Comparison of ENCODE assay signal across 7 cellular contexts in the genomic region with DNA sequence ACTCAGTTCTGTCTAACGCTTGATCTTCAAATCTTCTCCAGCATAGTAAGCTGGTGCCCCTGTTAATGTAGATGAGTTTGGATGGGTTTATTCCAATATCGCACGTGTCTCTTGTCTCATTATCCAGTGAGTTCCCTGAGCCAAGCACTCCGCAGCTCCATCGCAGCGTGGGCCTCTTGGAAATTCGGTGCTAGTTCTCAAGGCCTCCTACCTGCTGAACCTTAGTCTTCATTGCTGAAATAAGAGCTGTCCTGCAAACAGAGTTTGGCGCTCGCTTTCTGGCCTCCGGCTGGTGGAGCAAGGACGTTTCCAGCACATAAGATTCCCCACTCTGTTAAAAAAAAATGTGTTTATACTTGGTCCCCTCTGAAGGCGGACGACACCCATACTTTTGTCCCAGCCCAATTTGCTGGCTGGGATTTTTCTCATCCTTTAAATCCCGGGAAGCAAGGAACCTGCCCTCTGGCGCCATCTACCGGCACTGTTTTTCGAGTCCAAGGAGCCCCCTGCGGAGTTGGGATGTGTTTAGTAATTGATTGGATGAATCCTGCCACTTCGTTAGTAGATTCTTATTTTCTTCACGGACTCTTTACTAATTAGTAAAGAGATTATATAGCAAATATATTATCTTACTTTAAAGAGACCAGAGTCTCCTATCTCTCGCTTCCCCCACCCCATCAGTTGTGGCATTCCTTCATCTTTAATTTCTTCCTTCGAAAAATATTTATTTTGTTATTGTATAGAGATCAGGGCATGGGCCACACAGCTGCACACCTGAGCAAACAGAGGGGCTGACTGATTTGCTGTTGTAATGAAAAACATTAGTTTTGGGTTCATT. TPM values are rescaled to one million over a fixed set of nuclear protein-coding genes. Genes with fewer than 3 reads are reported as not detected.
DNase-seq lines count a peak whose midpoint lies in the region; ATAC-seq, FAIRE-seq and TF ChIP-seq lines count a peak whose summit lies in the region.

No MANE protein-coding gene starts in this region.

- H3K9me3 Mint-ChIP-seq in activated CD4-positive, alpha-beta T cell treated with anti-CD3 and anti-CD28 coated beads, Interleukin-2, amount 10 ng/mL, durations not matched to agents 7 days and 5 days, result no peaks in the 10 kb centered on the region
- H3K9me3 Mint-ChIP-seq in type B pancreatic cell, result no peaks in the 10 kb centered on the region

- no peak overlapping the region for H3K4ac ChIP-seq in mesendoderm (ENCODE audit: low read depth, low read length)

- H3K18ac ChIP-seq in mesendoderm (ENCODE audit: low read length), result no peak overlapping the region

- no peak overlapping the region for H4K8ac ChIP-seq in mesendoderm (ENCODE audit: low read depth, low read length)

- H3K27me3 ChIP-seq in endothelial cell of umbilical vein (ENCODE audit: control insufficient read depth in 2 of 2, insufficient read depth in 2 of 2, low read length in 2 of 2) (no peaks in the 10 kb centered on the region), mesendoderm (ENCODE audit: insufficient read depth, low read length, poor library complexity) (no peaks in the 10 kb centered on the region)

- intact Hi-C loops in endothelial cell of umbilical vein (cut with micrococcal nuclease), result loop anchor here (1.0 kb wide), 3 partner anchors 29 to 253 kb away; no protein-coding TSS in a partner anchor

- H3K79me1 ChIP-seq in mesendoderm (ENCODE audit: low read length), result no peaks in the 10 kb centered on the region

- peak; percentile 6 for FAIRE-seq in G401.6 (lab: Jason Lieb, UNC)
- FAIRE-seq in endothelial cell of umbilical vein (lab: Jason Lieb, UNC), result peak; percentile 37

- no peak overlapping the region for H3K27ac ChIP-seq in endothelial cell of umbilical vein (ENCODE audit: insufficient read depth, low read depth, low read length)
- no peak overlapping the region for H3K27ac ChIP-seq in mesendoderm (ENCODE audit: low read depth, low read length)

- H3K56ac ChIP-seq in mesendoderm (ENCODE audit: low read length), result no peak overlapping the region

- peaks cover 14% of the 10 kb centered on the region for H3K4me1 Mint-ChIP-seq in activated CD4-positive, alpha-beta T cell treated with anti-CD3 and anti-CD28 coated beads, Interleukin-2, amount 10 ng/mL, durations not matched to agents 7 days and 5 days
- H3K4me1 Mint-ChIP-seq in type B pancreatic cell (ENCODE audit: unreplicated experiment), result peaks cover 22% of the 10 kb centered on the region

- H3K4me3 ChIP-seq in endothelial cell of umbilical vein (replicated peaks in 1 of 3; ENCODE audit: insufficient read depth in 1 of 3, low read depth in 1 of 3, low read length in 3 of 3), result no peak overlapping the region
- H3K4me3 ChIP-seq in mesendoderm (ENCODE audit: low read length), result no peak overlapping the region

- no peaks in the 10 kb centered on the region for H3K36me3 Mint-ChIP-seq in activated CD4-positive, alpha-beta T cell treated with anti-CD3 and anti-CD28 coated beads, Interleukin-2, amount 10 ng/mL, durations not matched to agents 7 days and 5 days (ENCODE audit: low read depth)
- no peaks in the 10 kb centered on the region for H3K36me3 Mint-ChIP-seq in type B pancreatic cell

- H3K36me3 ChIP-seq in endothelial cell of umbilical vein (ENCODE audit: control insufficient read depth in 2 of 2, extremely low read depth in 1 of 2, insufficient read depth in 2 of 2, low read length in 2 of 2) (no peaks in the 10 kb centered on the region), mesendoderm (ENCODE audit: control insufficient read depth, insufficient read depth, low read length) (no peaks in the 10 kb centered on the region)

- dilution Hi-C loops in endothelial cell of umbilical vein (cut with MboI; ENCODE audit: extremely low pct_ligation_motif_present, low sequenced_read_pairs), result no loop called here

- TF ChIP-seq CTCF in endothelial cell of umbilical vein (IDR thresholded peaks at IDR 0.05; ENCODE audit: extremely low read depth in 1 of 2, insufficient read depth in 1 of 2, low read depth in 1 of 2, low read length in 2 of 2), result peak; percentile 71 to 81
- TF ChIP-seq CTCF in type B pancreatic cell (conservative IDR thresholded peaks at IDR 0.05), result peak; percentile 91

- no CpG with 5 or more reads among the region's 22 CpGs for WGBS in mesendoderm (ENCODE audit: extremely low coverage, insufficient coverage, low lambda C conversion rate)

- H4K20me1 ChIP-seq in endothelial cell of umbilical vein (replicated peaks; ENCODE audit: control insufficient read depth, extremely low read depth, insufficient read depth, low read length), result no peaks in the 10 kb centered on the region

- H2AK5ac ChIP-seq in mesendoderm (ENCODE audit: low read length), result no peak overlapping the region

- ATAC-seq in GM18520 (IDR thresholded peaks at IDR 0.05; ENCODE audit: unreplicated experiment), result no peak

- DNase-seq in NCI-H146 (lab: John Stamatoyannopoulos, UW) (peak; percentile 75), endothelial cell of umbilical vein (ENCODE audit: low read depth, low spot score) (peak; percentile 74), mesendoderm (peak; percentile 78), type B pancreatic cell (ENCODE audit: extremely low spot score, unreplicated experiment) (peak; percentile 78)
- DNase-seq in activated CD4-positive, alpha-beta T cell treated with anti-CD3 and anti-CD28 coated beads, Interleukin-2, amount 10 ng/mL, durations not matched to agents 7 days and 5 days, result peak; percentile 36

- no peak overlapping the region for H2BK120ac ChIP-seq in mesendoderm (ENCODE audit: low read depth, low read length)

- no peaks in the 10 kb centered on the region for H3K79me2 ChIP-seq in endothelial cell of umbilical vein (ENCODE audit: control insufficient read depth, insufficient read depth, low read length)
- H3K79me2 ChIP-seq in mesendoderm (ENCODE audit: control insufficient read depth, insufficient read depth, low read length), result no peaks in the 10 kb centered on the region

- no peak overlapping the region for H3K4me3 Mint-ChIP-seq in activated CD4-positive, alpha-beta T cell treated with anti-CD3 and anti-CD28 coated beads, Interleukin-2, amount 10 ng/mL, durations not matched to agents 7 days and 5 days
- H3K4me3 Mint-ChIP-seq in type B pancreatic cell, result no peak overlapping the region

- no peak overlapping the region for H3K27ac Mint-ChIP-seq in activated CD4-positive, alpha-beta T cell treated with anti-CD3 and anti-CD28 coated beads, Interleukin-2, amount 10 ng/mL, durations not matched to agents 7 days and 5 days
- no peak overlapping the region for H3K27ac Mint-ChIP-seq in type B pancreatic cell

- no peak for TF ChIP-seq POLR2A in endothelial cell of umbilical vein (IDR thresholded peaks at IDR 0.05; ENCODE audit: low read depth, low read length)

- H3K9me3 ChIP-seq in endothelial cell of umbilical vein (replicated peaks; ENCODE audit: control insufficient read depth, insufficient read depth, low read length), result no peaks in the 10 kb centered on the region

- no peak overlapping the region for H3K23ac ChIP-seq in mesendoderm (ENCODE audit: low read length)

- H3K9me1 ChIP-seq in endothelial cell of umbilical vein (replicated peaks; ENCODE audit: control insufficient read depth, extremely low read depth, insufficient read depth, low read length), result no peaks in the 10 kb centered on the region

- no peak overlapping the region for H3K4me2 ChIP-seq in endothelial cell of umbilical vein (ENCODE audit: insufficient read depth, low read length)
- no peak overlapping the region for H3K4me2 ChIP-seq in mesendoderm (ENCODE audit: low read length)

- H3K27me3 Mint-ChIP-seq in activated CD4-positive, alpha-beta T cell treated with anti-CD3 and anti-CD28 coated beads, Interleukin-2, amount 10 ng/mL, durations not matched to agents 7 days and 5 days, result peaks cover 10% of the 10 kb centered on the region
- no peaks in the 10 kb centered on the region for H3K27me3 Mint-ChIP-seq in type B pancreatic cell

- peaks cover 34% of the 10 kb centered on the region for H3K4me1 ChIP-seq in endothelial cell of umbilical vein (ENCODE audit: control insufficient read depth, extremely low read depth, insufficient read depth, low read length)
- H3K4me1 ChIP-seq in mesendoderm (ENCODE audit: control insufficient read depth, low read depth, low read length), result peaks cover 8% of the 10 kb centered on the region

- H3K9ac ChIP-seq in endothelial cell of umbilical vein (replicated peaks; ENCODE audit: extremely low read depth, insufficient read depth, low read length), result no peak overlapping the region
- H3K9ac ChIP-seq in mesendoderm (ENCODE audit: low read length), result no peak overlapping the region

- H2AFZ ChIP-seq in endothelial cell of umbilical vein (ENCODE audit: low read depth, low read length), result peak overlapping the region; percentile 8

- H2BK5ac ChIP-seq in mesendoderm (ENCODE audit: low read length), result no peak overlapping the region

- CTCF ChIA-PET in activated CD4-positive, alpha-beta T cell treated with anti-CD3 and anti-CD28 coated beads, Interleukin-2, amount 10 ng/mL, durations not matched to agents 7 days and 5 days (lab: Charles Lee), result no interaction called here
- CTCF ChIA-PET in endothelial cell of umbilical vein (lab: Charles Lee), result interaction anchor here (0.7 to 3.0 kb wide), 10 partner anchors 10 to 982 kb away, joined by 3 to 48 read pairs (median 4); no protein-coding TSS in a partner anchor

- no peak overlapping the region for H2BK15ac ChIP-seq in mesendoderm (replicated peaks; ENCODE audit: low read depth)

- H4K5ac ChIP-seq in mesendoderm (ENCODE audit: low read length), result no peak overlapping the region

- POLR2A ChIA-PET in activated CD4-positive, alpha-beta T cell treated with anti-CD3 and anti-CD28 coated beads, Interleukin-2, amount 10 ng/mL, durations not matched to agents 7 days and 5 days (lab: Charles Lee), result no interaction called here
- POLR2A ChIA-PET in endothelial cell of umbilical vein (lab: Charles Lee), result interaction anchor here (0.6 kb wide), 1 partner anchor 10 kb away, joined by 3 read pairs; no protein-coding TSS in a partner anchor

- BruUV-seq in endothelial cell of umbilical vein (replicated peaks; lab: Mats Ljungman, UMichigan), result no TSS peak

TF ChIP-seq in endothelial cell of umbilical vein, 7 proteins besides CTCF, POLR2A, EP300 and RAD21 (continues in another document):
- TF ChIP-seq JUN (IDR thresholded peaks at IDR 0.05; ENCODE audit: borderline replicate concordance, insufficient read depth, insufficient read length, low read depth), result no peak

RNA-seq across cellular contexts. Expression of a gene that starts 14.7 kb away (rescaled TPM):
- total RNA-seq in activated CD4-positive, alpha-beta T cell treated with anti-CD3 and anti-CD28 coated beads, Interleukin-2, amount 10 ng/mL, durations not matched to agents 7 days and 5 days, result 10 to 100 TPM; 30.1 to 35.6 TPM
- total RNA-seq in endothelial cell of umbilical vein (81.1 and 88.3 TPM in 2 replicates), type B pancreatic cell (ENCODE audit: low replicate concordance) (160 and 262 TPM in 2 replicates)
- 80.0 and 89.3 TPM in 2 replicates for polyA plus RNA-seq in endothelial cell of umbilical vein
- 57.8 and 84.1 TPM in 2 replicates for polyA plus RNA-seq in endothelial cell of umbilical vein (2011; cell fraction: cytosol; rRNA removed)
- polyA plus RNA-seq in endothelial cell of umbilical vein (2011; cell fraction: nucleus; rRNA removed), result 130 and 140 TPM in 2 replicates
- 67.6 and 99.1 TPM in 2 replicates for polyA plus RNA-seq in endothelial cell of umbilical vein (2012)
- 50.1 and 61.0 TPM in 2 replicates for polyA minus RNA-seq in endothelial cell of umbilical vein
- polyA minus RNA-seq in endothelial cell of umbilical vein (2011; cell fraction: cytosol; rRNA and poly(A)+ RNA removed), result 12.2 TPM
- polyA minus RNA-seq in endothelial cell of umbilical vein (2011; cell fraction: nucleus; rRNA and poly(A)+ RNA removed), result 92.9 and 191 TPM in 2 replicates
- polyA plus RNA-seq in mesendoderm (2013, experiment 1 of 2), result 11.0 TPM
- 12.2 TPM for polyA plus RNA-seq in mesendoderm (2013, experiment 2 of 2)
